In the genomic region with DNA sequence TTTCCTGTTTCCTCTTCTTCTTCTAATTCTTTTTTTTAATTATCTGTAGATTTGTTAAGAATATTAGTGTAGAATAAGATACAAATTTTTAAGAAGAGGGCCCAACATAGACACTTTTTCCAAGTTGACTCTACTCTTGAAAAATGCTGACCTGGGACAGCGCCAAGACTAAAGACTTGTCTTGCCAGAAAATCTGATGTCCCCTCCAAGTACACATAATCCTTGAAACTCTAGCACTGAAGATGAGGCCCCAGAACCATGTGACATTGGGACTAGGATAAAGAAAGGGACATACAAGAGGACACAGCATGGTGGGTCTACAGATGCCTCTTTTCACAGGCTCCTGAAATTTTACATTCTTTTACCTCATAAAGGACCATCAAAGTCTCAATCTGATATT, we compare ENCODE assay signal across 11 cellular contexts.
"Had no signal": no experiment of that assay in that cellular context is flagged by ENCODE, and none has a peak within 500 bp of the region (broad histone marks: within the 10 kb centered on the region; RNA-seq: fewer than 3 reads in every experiment).

No MANE protein-coding gene starts in this region.

- H3K36me3 ChIP-seq: breast epithelium, heart right ventricle, ovary, sigmoid colon had no signal

- H3K9me3 ChIP-seq: ovary had no signal

- H3K4me1 ChIP-seq: breast epithelium, gastroesophageal sphincter, heart right ventricle, sigmoid colon had no signal

- H3K4me3 ChIP-seq: breast epithelium, gastroesophageal sphincter, heart right ventricle, ovary, sigmoid colon had no signal

- H3K27me3 ChIP-seq: breast epithelium, gastroesophageal sphincter, heart right ventricle, ovary, sigmoid colon had no signal

- H3K27ac ChIP-seq: breast epithelium, gastroesophageal sphincter, heart right ventricle, ovary, sigmoid colon had no signal

- ATAC-seq: gastroesophageal sphincter; heart right ventricle; naive thymus-derived CD4-positive, alpha-beta T cell had no signal

- DNase-seq: activated CD4-positive, alpha-beta T cell treated with anti-CD3 and anti-CD28 coated beads, Interleukin-2, amount 10 ng/mL, durations not matched to agents 7 days and 5 days; activated CD4-positive, CD25-positive, alpha-beta regulatory T cell; activated naive CD8-positive, alpha-beta T cell treated with anti-CD3 and anti-CD28 coated beads for 36 hours; heart right ventricle; naive thymus-derived CD4-positive, alpha-beta T cell; ovary; sigmoid colon; stimulated activated CD4-positive, alpha-beta T cell treated with anti-CD3 and anti-CD28 coated beads, Interleukin-1b, Interleukin-23, amount 100 ng/mL, for 48 hours; T-helper 2 cell had no signal
